Comparison of ENCODE assay signal across 21 cellular contexts in genomic region chr2:142241016-142241415, GRCh38.
"Had no signal": no experiment of that assay in that cellular context is flagged by ENCODE, and none has a peak within 500 bp of the region (broad histone marks: within the 10 kb centered on the region; RNA-seq: fewer than 3 reads in every experiment).

No MANE protein-coding gene starts in this region.

- H3K9me3 ChIP-seq: MG63, SK-N-SH had no signal

- H3K36me3 ChIP-seq: MG63 had no signal

- H3K4me1 Mint-ChIP-seq: T-cell had no signal

- H3K27me3 Mint-ChIP-seq: T-cell had no signal

- DNase-seq: KBM-7, MG63, NCI-H1092 treated with DMSO at 0.1 percent for 48 hours, NCI-H1436, NCI-H187, NCI-H2029, NCI-H2081 treated with DMSO at 0.1 percent for 48 hours, NCI-H2171, NCI-H226, NCI-H446, NCI-H510A, NCI-H524 treated with DMSO at 0.1 percent for 48 hours, NCI-H774, PC-3, SHP77, SK-N-SH, SW 1271, T-cell had no signal

- H3K4me3 Mint-ChIP-seq: T-cell had no signal

- H3K27me3 ChIP-seq: MG63 had no signal

- ATAC-seq: Panc1, PC-3, T-cell had no signal

- H3K4me2 ChIP-seq: SK-N-SH had no signal

- H3K27ac ChIP-seq: HL-60, RWPE1 had no signal

- H3K9ac ChIP-seq: SK-N-SH had no signal

- H3K27ac Mint-ChIP-seq: T-cell had no signal

- H3K36me3 Mint-ChIP-seq: T-cell had no signal

- H3K4me3 ChIP-seq: MG63 had no signal
